8 cellular contexts compared by ENCODE assay signal in genomic region chr5:177446184-177447065, GRCh38. TPM values are rescaled to one million over a fixed set of nuclear protein-coding genes. Genes with fewer than 3 reads are reported as not detected.
DNase-seq lines count a peak whose midpoint lies in the region; ATAC-seq and TF ChIP-seq lines count a peak whose summit lies in the region.

TSS of gene PRR7 (plus strand) at chr5:177446814. CDS start at chr5:177455068, 8,254 bp downstream.

- peaks cover 0 to 11% of the 10 kb centered on the region in 2 donors for H3K36me3 ChIP-seq in gastroesophageal sphincter
- H3K36me3 ChIP-seq in neutrophil: peaks cover 36% of the 10 kb centered on the region
- H3K36me3 ChIP-seq in upper lobe of left lung: peaks cover 4 to 13% (median 9%) of the 10 kb centered on the region in 4 donors

- H3K4me3 ChIP-seq in gastroesophageal sphincter (peak within 1 kb of the TSS; percentile 36 to 65), neutrophil (ENCODE audit: low read depth in 1 of 2, low read length in 1 of 2) (peak within 1 kb of the TSS; percentile 55 to 68), upper lobe of left lung (peak within 1 kb of the TSS; percentile 22 to 69 (median 60))

- WGBS in gastroesophageal sphincter (ENCODE audit: low coverage in 1 of 2), 2 donors: 0% methylated on average over 1 of the region's 90 CpGs; no CpG with 5 or more reads in 1 of the 2 donors
- WGBS in upper lobe of left lung, 2 donors: 0 to 1% methylated on average over 14 to 21 of the region's 90 CpGs

- TF ChIP-seq CTCF in gastroesophageal sphincter (IDR thresholded peaks at IDR 0.05) (peak in 2 of 4 experiments; percentile 22 to 25), neutrophil (IDR thresholded peaks at IDR 0.05) (peak; percentile 8), upper lobe of left lung (IDR thresholded peaks at IDR 0.05) (peak in 4 of 6 experiments; percentile 38 to 62 (median 50))

- H3K9me3 ChIP-seq in gastroesophageal sphincter (no peaks in the 10 kb centered on the region), neutrophil (no peaks in the 10 kb centered on the region), upper lobe of left lung (no peaks in the 10 kb centered on the region)

- peaks cover 54% of the 10 kb centered on the region for H3K27me3 ChIP-seq in gastroesophageal sphincter
- H3K27me3 ChIP-seq in neutrophil: peaks cover 27% of the 10 kb centered on the region
- H3K27me3 ChIP-seq in upper lobe of left lung: peaks cover 0 to 15% (median 5%) of the 10 kb centered on the region in 4 donors

- peak within 1 kb of the TSS in 2 of 4 donors; percentile 38 to 55 for H3K27ac ChIP-seq in gastroesophageal sphincter
- H3K27ac ChIP-seq in neutrophil: peak within 1 kb of the TSS; percentile 98
- peak within 1 kb of the TSS in 2 of 4 donors; percentile 62 to 64 for H3K27ac ChIP-seq in upper lobe of left lung

- peak; percentile 58 for ATAC-seq in GM19463 (IDR thresholded peaks at IDR 0.05; ENCODE audit: unreplicated experiment)
- ATAC-seq in gastroesophageal sphincter: peak; percentile 72
- peak; percentile 42 to 77 for ATAC-seq in upper lobe of left lung (ENCODE audit: low FRiP score in 2 of 2)

- H3K4me1 ChIP-seq in gastroesophageal sphincter (peaks cover 0 to 26% (median 18%) of the 10 kb centered on the region in 3 donors), neutrophil (ENCODE audit: control insufficient read depth in 1 of 2, insufficient read depth in 1 of 2, low read depth in 1 of 2, low read length in 1 of 2) (peaks cover 60 to 70% of the 10 kb centered on the region in 2 experiments), upper lobe of left lung (peaks cover 22 to 31% (median 24%) of the 10 kb centered on the region in 4 donors)

- TF ChIP-seq POLR2A in Raji (IDR thresholded peaks at IDR 0.05; ENCODE audit: insufficient read depth, low read depth, low read length) (peak; percentile 74), gastroesophageal sphincter (IDR thresholded peaks at IDR 0.05) (no peak), upper lobe of left lung (IDR thresholded peaks at IDR 0.05) (peak in 1 of 4 donors; percentile 36)

- TF ChIP-seq EP300 in gastroesophageal sphincter (IDR thresholded peaks at IDR 0.05): no peak
- TF ChIP-seq EP300 in upper lobe of left lung (IDR thresholded peaks at IDR 0.05): no peak

- peak; percentile 94 for DNase-seq in DMS 273 (lab: John Stamatoyannopoulos, UW; ENCODE audit: unreplicated experiment)
- peak; percentile 56 for DNase-seq in HT1080 (ENCODE audit: low read depth)
- peak in 3 of 4 experiments; percentile 35 to 72 (median 56) for DNase-seq in activated naive CD4-positive, alpha-beta T cell (lab: John Stamatoyannopoulos, UW)
- peak; percentile 40 to 96 for DNase-seq in upper lobe of left lung

RNA-seq across cellular contexts. Expression of gene PRR7, which starts in this region (rescaled TPM):
- 34.3 and 43.4 TPM in 2 replicates for total RNA-seq in HT1080 (2014; rRNA removed; shearing (Covaris generic))
- 60.4 and 69.9 TPM in 2 replicates for polyA plus RNA-seq in HT1080 (2015; cell fraction: cytosol; rRNA removed)
- polyA plus RNA-seq in HT1080 (2015; cell fraction: nucleus; rRNA removed): 19.8 and 26.3 TPM in 2 replicates
- total RNA-seq in gastroesophageal sphincter: 1 to 10 TPM in 3 of 4 donors, not detected in 1; 1.6 to 2.7 (median 2.2) TPM
- total RNA-seq in upper lobe of left lung: 1 to 10 TPM; 1.6 to 9.2 (median 3.4) TPM
